Comparison of ENCODE assay signal across 1 cellular context in the genomic region with DNA sequence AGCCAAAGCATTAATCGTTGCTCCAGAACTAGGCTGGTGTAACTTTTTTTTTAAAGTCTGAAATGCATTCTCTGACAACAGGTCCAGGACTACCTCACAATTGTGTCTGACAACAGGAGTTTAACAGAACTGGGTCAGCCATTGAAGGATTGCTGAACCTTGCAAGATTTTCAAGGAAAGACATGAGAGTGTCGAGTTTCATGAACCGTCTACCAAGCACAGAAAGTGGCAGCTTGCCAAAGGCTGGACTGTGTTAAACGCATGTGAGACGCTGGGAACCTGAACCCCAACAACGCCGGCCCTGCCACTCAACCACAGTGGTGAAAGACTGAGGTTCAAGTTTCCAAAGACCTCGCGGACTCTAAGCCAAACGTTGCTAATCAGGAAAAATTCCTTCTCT.
TF ChIP-seq lines count a peak whose summit lies in the region.

No MANE protein-coding gene starts in this region.

TF ChIP-seq in IMR-90, 13 proteins besides CTCF, POLR2A, EP300 and RAD21 (continued from another document):
- no peak for TF ChIP-seq CHD1 (IDR thresholded peaks at IDR 0.05; ENCODE audit: low read depth, low read length)
- TF ChIP-seq, protein P1, sequence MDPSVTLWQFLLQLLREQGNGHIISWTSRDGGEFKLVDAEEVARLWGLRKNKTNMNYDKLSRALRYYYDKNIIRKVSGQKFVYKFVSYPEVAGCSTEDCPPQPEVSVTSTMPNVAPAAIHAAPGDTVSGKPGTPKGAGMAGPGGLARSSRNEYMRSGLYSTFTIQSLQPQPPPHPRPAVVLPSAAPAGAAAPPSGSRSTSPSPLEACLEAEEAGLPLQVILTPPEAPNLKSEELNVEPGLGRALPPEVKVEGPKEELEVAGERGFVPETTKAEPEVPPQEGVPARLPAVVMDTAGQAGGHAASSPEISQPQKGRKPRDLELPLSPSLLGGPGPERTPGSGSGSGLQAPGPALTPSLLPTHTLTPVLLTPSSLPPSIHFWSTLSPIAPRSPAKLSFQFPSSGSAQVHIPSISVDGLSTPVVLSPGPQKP (IDR thresholded peaks at IDR 0.05; ENCODE audit: borderline replicate concordance, low read depth, low read length), result no peak
- no peak for TF ChIP-seq CEBPB (IDR thresholded peaks at IDR 0.05; ENCODE audit: low read depth, low read length)
- no peak for TF ChIP-seq MAZ (IDR thresholded peaks at IDR 0.05; ENCODE audit: borderline replicate concordance, low read depth, low read length)
TF ChIP-seq in IMR-90: peak in this region for 0.
